Comparison of ENCODE assay signal across 11 cellular contexts in the genomic region with DNA sequence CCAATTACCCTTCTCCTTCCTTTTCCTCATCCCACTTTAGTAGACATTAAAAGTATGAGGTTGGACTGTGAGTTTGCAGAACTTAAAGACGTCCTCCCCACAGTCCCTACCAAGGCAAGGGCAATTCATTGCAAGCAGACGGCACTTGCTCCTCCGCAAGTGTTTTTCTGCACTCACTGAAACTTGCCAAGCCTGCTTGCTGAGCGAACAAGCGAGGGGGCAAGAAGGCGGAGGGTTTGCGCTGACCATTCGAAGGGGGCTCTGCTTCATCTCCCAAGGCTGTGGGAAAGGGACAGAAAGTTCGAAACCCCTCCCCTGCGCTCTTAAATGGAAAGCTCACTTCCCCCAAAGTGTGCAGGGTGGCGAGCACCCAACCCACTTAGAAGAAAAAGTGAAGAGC. TPM values are rescaled to one million over a fixed set of nuclear protein-coding genes. Genes with fewer than 3 reads are reported as not detected.
A peak's percentile ranks its signal among the peaks of the same experiment; 100 is the strongest.
DNase-seq lines count a peak whose midpoint lies in the region; ATAC-seq and TF ChIP-seq lines count a peak whose summit lies in the region.
"Had no signal": no experiment of that assay in that cellular context is flagged by ENCODE, and none has a peak within 500 bp of the region (broad histone marks: within the 10 kb centered on the region; RNA-seq: fewer than 3 reads in every experiment).

No MANE protein-coding gene starts in this region.

- no peak for ATAC-seq in stimulated activated naive CD8-positive, alpha-beta T cell treated with anti-CD3 and anti-CD28 coated beads, Interleukin-15, Interleukin-2, amounts not matched to agents 100 U/mL and 50 U/mL, for 24 hours

- H3K27ac ChIP-seq in ectodermal cell (ENCODE audit: insufficient read depth, low read depth, low read length, poor library complexity, severe bottlenecking) (no peak overlapping the region), transverse colon (peak overlapping the region; percentile 79 to 85 (median 82))

- TF ChIP-seq CTCF in mesothelial cell of epicardium (IDR thresholded peaks at IDR 0.05; ENCODE audit: unreplicated experiment) (no peak), transverse colon (IDR thresholded peaks at IDR 0.05) (no peak)

- no peak for TF ChIP-seq EP300 in transverse colon (IDR thresholded peaks at IDR 0.05; ENCODE audit: low read depth)

- 2 to 3% methylated on average over 11 of the region's 11 CpGs for WGBS in ectodermal cell, 2 experiments
- WGBS in transverse colon (ENCODE audit: low coverage in 1 of 2), 2 donors, result 32% methylated on average over 11 of the region's 11 CpGs; no CpG with 5 or more reads in 1 of the 2 donors

- POLR2A ChIA-PET in activated CD4-positive, alpha-beta memory T cell treated with anti-CD3 and anti-CD28 coated beads for 36 hours (lab: Charles Lee), result no interaction called here

- no peaks in the 10 kb centered on the region for H3K27me3 ChIP-seq in ectodermal cell (ENCODE audit: control insufficient read depth, insufficient read depth, low read length, poor library complexity, severe bottlenecking)
- no peaks in the 10 kb centered on the region for H3K27me3 ChIP-seq in transverse colon

- H3K36me3 ChIP-seq in ectodermal cell (ENCODE audit: control insufficient read depth, insufficient read depth, low read length), result no peaks in the 10 kb centered on the region
- H3K36me3 ChIP-seq in transverse colon, result no peaks in the 10 kb centered on the region

- H3K4me1 ChIP-seq in ectodermal cell (ENCODE audit: control insufficient read depth, insufficient read depth, low read length) (peaks cover 8% of the 10 kb centered on the region), transverse colon (peaks cover 0 to 15% (median 10%) of the 10 kb centered on the region in 4 donors)

- intact Hi-C loops in transverse colon (cut with DNase I; ENCODE audit: low total_unique reads), result no loop called here
- intact Hi-C loops in activated CD4-positive, alpha-beta memory T cell treated with anti-CD3 and anti-CD28 coated beads for 36 hours (cut with micrococcal nuclease), result no loop called here
- intact Hi-C loops in activated T-helper 2 cell treated with anti-CD3 and anti-CD28 coated beads, Interferon-gamma antibody, Interleukin-2, Interleukin-4, amounts not matched to agents 10 μg/mL and 5 μg/mL and 100 μg/mL, durations not matched to agents 14 hours and 24 hours and 36 hours (cut with micrococcal nuclease), result no loop called here

- no peaks in the 10 kb centered on the region for H3K27me3 Mint-ChIP-seq in mesothelial cell of epicardium (ENCODE audit: low read depth)
- H3K27me3 Mint-ChIP-seq in activated CD4-positive, alpha-beta memory T cell treated with anti-CD3 and anti-CD28 coated beads for 36 hours, result peaks cover 23% of the 10 kb centered on the region
- H3K27me3 Mint-ChIP-seq in activated T-helper 2 cell treated with anti-CD3 and anti-CD28 coated beads, Interferon-gamma antibody, Interleukin-2, Interleukin-4, amounts not matched to agents 10 μg/mL and 5 μg/mL and 100 μg/mL, durations not matched to agents 14 hours and 24 hours and 36 hours (ENCODE audit: low read depth), result peaks cover 35% of the 10 kb centered on the region

- peak overlapping the region; percentile 58 for H3K4me3 ChIP-seq in ectodermal cell (ENCODE audit: insufficient read depth, low read depth, low read length)
- peak overlapping the region; percentile 5 to 69 (median 49) for H3K4me3 ChIP-seq in transverse colon

- H3K9me3 ChIP-seq in ectodermal cell (ENCODE audit: control insufficient read depth, low read length) (no peaks in the 10 kb centered on the region), transverse colon (no peaks in the 10 kb centered on the region)

- no peaks in the 10 kb centered on the region for H3K9me3 Mint-ChIP-seq in mesothelial cell of epicardium
- H3K9me3 Mint-ChIP-seq in activated CD4-positive, alpha-beta memory T cell treated with anti-CD3 and anti-CD28 coated beads for 36 hours, result no peaks in the 10 kb centered on the region
- no peaks in the 10 kb centered on the region for H3K9me3 Mint-ChIP-seq in activated T-helper 2 cell treated with anti-CD3 and anti-CD28 coated beads, Interferon-gamma antibody, Interleukin-2, Interleukin-4, amounts not matched to agents 10 μg/mL and 5 μg/mL and 100 μg/mL, durations not matched to agents 14 hours and 24 hours and 36 hours
- H3K9me3 Mint-ChIP-seq: activated naive CD4-positive, alpha-beta T cell treated with anti-CD3 and anti-CD28 coated beads, Interleukin-2, amount 10 ng/mL, durations not matched to agents 7 days and 5 days had no signal

- H3K4me3 Mint-ChIP-seq in mesothelial cell of epicardium, result peak overlapping the region; percentile 78
- H3K4me3 Mint-ChIP-seq in activated CD4-positive, alpha-beta memory T cell treated with anti-CD3 and anti-CD28 coated beads for 36 hours, result no peak overlapping the region
- H3K4me3 Mint-ChIP-seq in activated T-helper 2 cell treated with anti-CD3 and anti-CD28 coated beads, Interferon-gamma antibody, Interleukin-2, Interleukin-4, amounts not matched to agents 10 μg/mL and 5 μg/mL and 100 μg/mL, durations not matched to agents 14 hours and 24 hours and 36 hours (ENCODE audit: low read depth), result no peak overlapping the region
- H3K4me3 Mint-ChIP-seq: activated naive CD4-positive, alpha-beta T cell treated with anti-CD3 and anti-CD28 coated beads, Interleukin-2, amount 10 ng/mL, durations not matched to agents 7 days and 5 days had no signal

- peaks cover 44% of the 10 kb centered on the region for H3K4me1 Mint-ChIP-seq in mesothelial cell of epicardium
- peaks cover 4% of the 10 kb centered on the region for H3K4me1 Mint-ChIP-seq in activated CD4-positive, alpha-beta memory T cell treated with anti-CD3 and anti-CD28 coated beads for 36 hours (ENCODE audit: low read depth)
- H3K4me1 Mint-ChIP-seq in activated T-helper 2 cell treated with anti-CD3 and anti-CD28 coated beads, Interferon-gamma antibody, Interleukin-2, Interleukin-4, amounts not matched to agents 10 μg/mL and 5 μg/mL and 100 μg/mL, durations not matched to agents 14 hours and 24 hours and 36 hours (ENCODE audit: low read depth), result peaks cover 7% of the 10 kb centered on the region

- peak overlapping the region; percentile 93 for H3K27ac Mint-ChIP-seq in mesothelial cell of epicardium
- H3K27ac Mint-ChIP-seq in activated CD4-positive, alpha-beta memory T cell treated with anti-CD3 and anti-CD28 coated beads for 36 hours, result no peak overlapping the region
- no peak overlapping the region for H3K27ac Mint-ChIP-seq in activated T-helper 2 cell treated with anti-CD3 and anti-CD28 coated beads, Interferon-gamma antibody, Interleukin-2, Interleukin-4, amounts not matched to agents 10 μg/mL and 5 μg/mL and 100 μg/mL, durations not matched to agents 14 hours and 24 hours and 36 hours
- H3K27ac Mint-ChIP-seq: activated naive CD4-positive, alpha-beta T cell treated with anti-CD3 and anti-CD28 coated beads, Interleukin-2, amount 10 ng/mL, durations not matched to agents 7 days and 5 days had no signal

- no peaks in the 10 kb centered on the region for H3K36me3 Mint-ChIP-seq in mesothelial cell of epicardium
- H3K36me3 Mint-ChIP-seq in activated CD4-positive, alpha-beta memory T cell treated with anti-CD3 and anti-CD28 coated beads for 36 hours, result no peaks in the 10 kb centered on the region
- H3K36me3 Mint-ChIP-seq in activated T-helper 2 cell treated with anti-CD3 and anti-CD28 coated beads, Interferon-gamma antibody, Interleukin-2, Interleukin-4, amounts not matched to agents 10 μg/mL and 5 μg/mL and 100 μg/mL, durations not matched to agents 14 hours and 24 hours and 36 hours (ENCODE audit: low read depth), result no peaks in the 10 kb centered on the region
- H3K36me3 Mint-ChIP-seq: activated naive CD4-positive, alpha-beta T cell treated with anti-CD3 and anti-CD28 coated beads, Interleukin-2, amount 10 ng/mL, durations not matched to agents 7 days and 5 days had no signal

- DNase-seq in NCI-H524 (lab: John Stamatoyannopoulos, UW), result peak; percentile 12 to 40
- DNase-seq in NCI-H524 treated with DMSO at 0.1 percent for 48 hours (lab: John Stamatoyannopoulos, UW), result no peak
- no peak for DNase-seq in mesothelial cell of epicardium (ENCODE audit: low spot score in 2 of 2, unreplicated experiment in 2 of 2)
- no peak for DNase-seq in transverse colon
- DNase-seq in activated CD4-positive, alpha-beta memory T cell treated with anti-CD3 and anti-CD28 coated beads for 36 hours, result no peak
- DNase-seq in stimulated activated naive CD8-positive, alpha-beta T cell treated with anti-CD3 and anti-CD28 coated beads, Interleukin-15, Interleukin-2, amounts not matched to agents 100 U/mL and 50 U/mL, for 24 hours, result no peak
- DNase-seq in activated T-helper 2 cell treated with anti-CD3 and anti-CD28 coated beads, Interferon-gamma antibody, Interleukin-2, Interleukin-4, amounts not matched to agents 10 μg/mL and 5 μg/mL and 100 μg/mL, durations not matched to agents 14 hours and 24 hours and 36 hours (ENCODE audit: low spot score), result no peak
- DNase-seq: 8988T; activated naive CD4-positive, alpha-beta T cell treated with anti-CD3 and anti-CD28 coated beads, Interleukin-2, amount 10 ng/mL, durations not matched to agents 7 days and 5 days; SHP77 treated with DMSO at 0.1 percent for 48 hours had no signal

- in situ Hi-C loops in transverse colon (cut with MboI; ENCODE audit: low pct_ligation_motif_present in 1 of 4, low pct_unique_long_range_greater_than_20kb in 1 of 4, low sequenced_read_pairs in 3 of 4), result loop anchor here in 3 of 4 donors (10.0 to 25.0 kb wide), 2 partner anchors 432 to 486 kb away; no protein-coding TSS in a partner anchor

- no peak for TF ChIP-seq POLR2A in transverse colon (IDR thresholded peaks at IDR 0.05)

- CTCF ChIA-PET in activated CD4-positive, alpha-beta memory T cell treated with anti-CD3 and anti-CD28 coated beads for 36 hours (lab: Charles Lee), result no interaction called here

RNA-seq across cellular contexts. Expression of a gene that starts 1.5 kb away (rescaled TPM):
- polyA plus RNA-seq in ectodermal cell (2013, experiment 1 of 4), result 42.8 TPM
- 41.5 TPM for polyA plus RNA-seq in ectodermal cell (2013, experiment 2 of 4)
- 34.7 TPM for polyA plus RNA-seq in ectodermal cell (2013, experiment 3 of 4)
- 42.3 TPM for polyA plus RNA-seq in ectodermal cell (2013, experiment 4 of 4)
- total RNA-seq in mesothelial cell of epicardium (48.3 to 52.5 TPM (median 48.8 TPM) in 3 replicates), transverse colon (10 to 100 TPM; 27.0 to 85.2 (median 37.7) TPM)
- under 1 TPM; 0.27 to 0.36 TPM for total RNA-seq in activated CD4-positive, alpha-beta memory T cell treated with anti-CD3 and anti-CD28 coated beads for 36 hours
- 0.34 TPM in 1 of 2 replicates, not detected in the other for total RNA-seq in activated T-helper 2 cell treated with anti-CD3 and anti-CD28 coated beads, Interferon-gamma antibody, Interleukin-2, Interleukin-4, amounts not matched to agents 10 μg/mL and 5 μg/mL and 100 μg/mL, durations not matched to agents 14 hours and 24 hours and 36 hours

Comparison
In these comparisons a context has a peak if more than half of its experiments do, and no peak if none do; other contexts are left out.
1. DNase-seq: peak in NCI-H524 (2 of 2); none in NCI-H524 treated with DMSO at 0.1 percent for 48 hours (single experiment), mesothelial cell of epicardium (0 of 2), transverse colon (single experiment), activated CD4-positive, alpha-beta memory T cell treated with anti-CD3 and anti-CD28 coated beads for 36 hours (single experiment), stimulated activated naive CD8-positive, alpha-beta T cell treated with anti-CD3 and anti-CD28 coated beads, Interleukin-15, Interleukin-2, amounts not matched to agents 100 U/mL and 50 U/mL, for 24 hours (single experiment) and activated T-helper 2 cell treated with anti-CD3 and anti-CD28 coated beads, Interferon-gamma antibody, Interleukin-2, Interleukin-4, amounts not matched to agents 10 μg/mL and 5 μg/mL and 100 μg/mL, durations not matched to agents 14 hours and 24 hours and 36 hours (single experiment).
2. RNA of a gene that starts 1.5 kb away (total RNA-seq): 48.3 to 52.5 TPM in mesothelial cell of epicardium and 27.0 to 85.2 TPM in transverse colon; 0.27 to 0.36 TPM in activated CD4-positive, alpha-beta memory T cell treated with anti-CD3 and anti-CD28 coated beads for 36 hours and 0.34 TPM in activated T-helper 2 cell treated with anti-CD3 and anti-CD28 coated beads, Interferon-gamma antibody, Interleukin-2, Interleukin-4, amounts not matched to agents 10 μg/mL and 5 μg/mL and 100 μg/mL, durations not matched to agents 14 hours and 24 hours and 36 hours; every median in the first group is over 10 times any median in the second.